ENCODE assay signal across 10 cellular contexts in genomic region chr20:49284818-49285217, GRCh38. TPM values are rescaled to one million over a fixed set of nuclear protein-coding genes. Genes with fewer than 3 reads are reported as not detected.
DNase-seq lines count a peak whose midpoint lies in the region; ATAC-seq and TF ChIP-seq lines count a peak whose summit lies in the region.
"Had no signal": no experiment of that assay in that cellular context is flagged by ENCODE, and none has a peak within 500 bp of the region (broad histone marks: within the 10 kb centered on the region; RNA-seq: fewer than 3 reads in every experiment).

No MANE protein-coding gene starts in this region.

- H3K4me2 ChIP-seq in SK-N-SH (peak overlapping the region; percentile 47; the same call in 1 of the 2 replicates), Loucy (ENCODE audit: low read depth, low read length, poor library complexity, severe bottlenecking) (peak overlapping the region; percentile 83), neural progenitor cell (peak overlapping the region; percentile 95)

- no peak overlapping the region for H2AFZ ChIP-seq in SK-N-SH (ENCODE audit: low read depth)
- H2AFZ ChIP-seq in Loucy (ENCODE audit: low read length) = no peak overlapping the region
- H2AFZ ChIP-seq in neural progenitor cell (replicated peaks) = no peak overlapping the region

- H3F3A ChIP-seq in SK-N-SH (replicated peaks; ENCODE audit: insufficient read depth) = peaks cover 100% of the 10 kb centered on the region
- peaks cover 8% of the 10 kb centered on the region; the same call in 1 of the 2 replicates for H3F3A ChIP-seq in Loucy (ENCODE audit: low read depth)
- peaks cover 100% of the 10 kb centered on the region for H3F3A ChIP-seq in neural progenitor cell (ENCODE audit: low read depth)

- H3K4me1 Mint-ChIP-seq in neural progenitor cell = peaks cover 41% of the 10 kb centered on the region

- no peak for TF ChIP-seq EP300 in SK-N-SH (IDR thresholded peaks at IDR 0.05; ENCODE audit: borderline replicate concordance in 1 of 2, low read depth in 1 of 2, low read length in 1 of 2)

- CTCF ChIA-PET in SK-N-SH (lab: Yijun Ruan, JAX) = no interaction called here

- H3K27ac Mint-ChIP-seq in neural progenitor cell = no peak overlapping the region

- H3K4me1 ChIP-seq in SK-N-SH (ENCODE audit: control insufficient read depth in 1 of 2, insufficient read depth in 2 of 2, low read depth in 1 of 2, low read length in 1 of 2) (peaks cover 9 to 15% of the 10 kb centered on the region in 2 experiments), Loucy (ENCODE audit: insufficient read depth, low read length, poor library complexity, severe bottlenecking) (peaks cover 45% of the 10 kb centered on the region), adipocyte (ENCODE audit: control insufficient read depth, insufficient read depth, low read length) (peaks cover 85% of the 10 kb centered on the region), neural progenitor cell (peaks cover 54% of the 10 kb centered on the region)

- TF ChIP-seq CTCF in SK-N-SH (IDR thresholded peaks at IDR 0.05) = no peak
- no peak for TF ChIP-seq CTCF in Loucy (conservative IDR thresholded peaks at IDR 0.05; ENCODE audit: low read length)
- no peak for TF ChIP-seq CTCF in neural progenitor cell (IDR thresholded peaks at IDR 0.05)

- WGBS in SK-N-SH (ENCODE audit: low lambda C conversion rate) = 90% methylated on average over 5 of the region's 5 CpGs

- peaks cover 20% of the 10 kb centered on the region for H3K27me3 Mint-ChIP-seq in neural progenitor cell (ENCODE audit: insufficient read depth, low read depth)

- H3K36me3 ChIP-seq in SK-N-SH (replicated peaks in 1 of 2; ENCODE audit: control insufficient read depth in 1 of 2, insufficient read depth in 2 of 2, low read length in 1 of 2) (peaks cover 97 to 100% of the 10 kb centered on the region in 2 experiments), Loucy (ENCODE audit: insufficient read depth, low read length) (peaks cover 99% of the 10 kb centered on the region), adipocyte (ENCODE audit: control insufficient read depth, insufficient read depth, low read length, severe bottlenecking) (peaks cover 99% of the 10 kb centered on the region), neural progenitor cell (peaks cover 32% of the 10 kb centered on the region)

- peak overlapping the region in 1 of 2 experiments; percentile 10; a peak in 1 of 4 replicates for H3K4me3 ChIP-seq in SK-N-SH (ENCODE audit: low read depth in 2 of 2, low read length in 1 of 2)
- peak overlapping the region; percentile 98 for H3K4me3 ChIP-seq in Loucy (ENCODE audit: low read length, poor library complexity, severe bottlenecking)
- peak overlapping the region; percentile 37 for H3K4me3 ChIP-seq in adipocyte (ENCODE audit: low read length)
- H3K4me3 ChIP-seq in neural progenitor cell = peak overlapping the region; percentile 84

- H3K9me2 ChIP-seq in SK-N-SH (no peaks in the 10 kb centered on the region), Loucy (replicated peaks; ENCODE audit: low read depth, low read length) (no peaks in the 10 kb centered on the region)

- H3K9me3 ChIP-seq in SK-N-SH (peaks cover 10% of the 10 kb centered on the region; the same call in 1 of the 2 replicates), Loucy (ENCODE audit: insufficient read depth, low read depth, low read length) (peaks cover 14% of the 10 kb centered on the region; the same call in 1 of the 2 replicates), adipocyte (ENCODE audit: control insufficient read depth, low read length) (peaks cover 26% of the 10 kb centered on the region), neural progenitor cell (ENCODE audit: low read depth) (no peaks in the 10 kb centered on the region)

- H3K27me3 ChIP-seq in SK-N-SH (ENCODE audit: insufficient read depth) (no peaks in the 10 kb centered on the region), Loucy (ENCODE audit: insufficient read depth, low read length, poor library complexity, severe bottlenecking) (no peaks in the 10 kb centered on the region), adipocyte (replicated peaks; ENCODE audit: control insufficient read depth, insufficient read depth, low read length) (no peaks in the 10 kb centered on the region), neural progenitor cell (no peaks in the 10 kb centered on the region)

- peaks cover 93% of the 10 kb centered on the region for H3K36me3 Mint-ChIP-seq in neural progenitor cell

- no peak for TF ChIP-seq RAD21 in SK-N-SH (IDR thresholded peaks at IDR 0.05; ENCODE audit: low read length)

- H3K9me3 Mint-ChIP-seq in neural progenitor cell = peaks cover 71% of the 10 kb centered on the region

- H3K27ac ChIP-seq in SK-N-SH (ENCODE audit: low read depth in 2 of 2, low read length in 1 of 2) (0 out of 4 replicates have a peak overlapping the region, but pooled peaks of 1 of the 2 experiments have one; percentile 17), neural progenitor cell (peak overlapping the region; percentile 15)

- H3K9ac ChIP-seq in SK-N-SH (no peak overlapping the region), Loucy (ENCODE audit: low read depth, low read length, poor library complexity, severe bottlenecking) (no peak overlapping the region), adipocyte (ENCODE audit: low read length) (no peak overlapping the region), neural progenitor cell (no peak overlapping the region)

- no peak for DNase-seq in SK-N-SH
- no peak for DNase-seq in adipocyte (ENCODE audit: low read depth)
- DNase-seq in neural progenitor cell (ENCODE audit: low spot score) = no peak
- DNase-seq in stimulated activated CD8-positive, alpha-beta memory T cell treated with anti-CD3 and anti-CD28 coated beads, Interleukin-4, amount 100 ng/mL, for 48 hours = no peak
- DNase-seq in posterior vena cava (ENCODE audit: low spot score) = no peak
- DNase-seq in AG08396 (ENCODE audit: low spot score) = no peak
- DNase-seq: left colon, Right ventricle myocardium superior had no signal

- H4K20me1 ChIP-seq in SK-N-SH (ENCODE audit: insufficient read depth) (peaks cover 100% of the 10 kb centered on the region), Loucy (ENCODE audit: insufficient read depth, low read length, poor library complexity, severe bottlenecking) (peaks cover 97% of the 10 kb centered on the region), neural progenitor cell (ENCODE audit: low read depth) (peaks cover 100% of the 10 kb centered on the region)

- H3K4me3 Mint-ChIP-seq in neural progenitor cell = no peak overlapping the region

- POLR2A ChIA-PET in SK-N-SH (lab: Yijun Ruan, JAX) = no interaction called here

- no peak for ATAC-seq in SK-N-SH treated with all-trans-retinoic acid at 6 μM for 48 hours
- ATAC-seq: left colon had no signal

- intact Hi-C loops in posterior vena cava (cut with DNase I) = no loop called here

- H3K79me2 ChIP-seq in SK-N-SH (ENCODE audit: insufficient read depth) (peaks cover 84% of the 10 kb centered on the region), Loucy (ENCODE audit: insufficient read depth, low read length) (peaks cover 97% of the 10 kb centered on the region), neural progenitor cell (ENCODE audit: low read depth) (peaks cover 96% of the 10 kb centered on the region)

TF ChIP-seq in SK-N-SH, 30 proteins besides CTCF, POLR2A, EP300 and RAD21 (continues in another document):
- TF ChIP-seq CHD2 (IDR thresholded peaks at IDR 0.05; ENCODE audit: low read length, partially characterized antibody) (no peak), EZH2phosphoT487 (IDR thresholded peaks at IDR 0.05; ENCODE audit: borderline replicate concordance, low read depth) (no peak), RFX5 (IDR thresholded peaks at IDR 0.05; ENCODE audit: low read length) (no peak), ZBTB33 (IDR thresholded peaks at IDR 0.05; ENCODE audit: borderline replicate concordance, low read depth) (no peak), TEAD4 (IDR thresholded peaks at IDR 0.05; ENCODE audit: borderline replicate concordance, insufficient read depth) (no peak)

TF ChIP-seq in SK-N-SH treated with all-trans-retinoic acid at 6 μM for 48 hours, 23 proteins besides CTCF, POLR2A, EP300 and RAD21 (continues in another document):
- no peak for TF ChIP-seq CSRNP3 (CRISPR knock-in tag; IDR thresholded peaks at IDR 0.05)
- no peak for TF ChIP-seq ESRRG (CRISPR knock-in tag; IDR thresholded peaks at IDR 0.05)

RNA-seq across cellular contexts. Expression of gene ZNFX1, which starts 7.0 kb away (rescaled TPM):
- 3.9 and 4.6 TPM in 2 replicates for polyA plus RNA-seq in SK-N-SH (2012; rRNA removed)
- polyA plus RNA-seq in SK-N-SH (2012; cell fraction: cytosol; rRNA removed) = 4.5 and 4.7 TPM in 2 replicates
- polyA plus RNA-seq in SK-N-SH (2012; cell fraction: nucleus; rRNA removed) = 8.1 and 9.0 TPM in 2 replicates
- total RNA-seq in neural progenitor cell (ENCODE audit: low replicate concordance) = 6.3 and 6.9 TPM in 2 replicates
- total RNA-seq in posterior vena cava = 10 to 100 TPM; 40.0 to 52.6 TPM
